1 cellular context compared by ENCODE assay signal in genomic region chr5:65535529-65535987, GRCh38.
TF ChIP-seq lines count a peak whose summit lies in the region.

No MANE protein-coding gene starts in this region.

TF ChIP-seq in IMR-90, 13 proteins besides CTCF, POLR2A, EP300 and RAD21 (continued from another document):
- TF ChIP-seq ELK1 (IDR thresholded peaks at IDR 0.05; ENCODE audit: borderline replicate concordance, low read depth, low read length), result no peak
- TF ChIP-seq MAZ (IDR thresholded peaks at IDR 0.05; ENCODE audit: borderline replicate concordance, low read depth, low read length), result no peak
- TF ChIP-seq MAFK (IDR thresholded peaks at IDR 0.05; ENCODE audit: low read depth, low read length), result no peak
